ENCODE assay signal across 1 cellular context in genomic region chr7:128881458-128882125, GRCh38.
TF ChIP-seq lines count a peak whose summit lies in the region.

No MANE protein-coding gene starts in this region.

TF ChIP-seq in IMR-90, 13 proteins besides CTCF, POLR2A, EP300 and RAD21:
- no peak for TF ChIP-seq CHD1 (IDR thresholded peaks at IDR 0.05; ENCODE audit: low read depth, low read length)
- no peak for TF ChIP-seq FOS (IDR thresholded peaks at IDR 0.05; ENCODE audit: low read depth, low read length)
- TF ChIP-seq CEBPB (IDR thresholded peaks at IDR 0.05; ENCODE audit: low read depth, low read length) = no peak
- no peak for TF ChIP-seq SMC3 (IDR thresholded peaks at IDR 0.05; ENCODE audit: low read depth, low read length)
- no peak for TF ChIP-seq BHLHE40 (IDR thresholded peaks at IDR 0.05; ENCODE audit: low read depth, low read length)
- no peak for TF ChIP-seq MAZ (IDR thresholded peaks at IDR 0.05; ENCODE audit: borderline replicate concordance, low read depth, low read length)
